Comparison of ENCODE assay signal across 18 cellular contexts in the genomic region with DNA sequence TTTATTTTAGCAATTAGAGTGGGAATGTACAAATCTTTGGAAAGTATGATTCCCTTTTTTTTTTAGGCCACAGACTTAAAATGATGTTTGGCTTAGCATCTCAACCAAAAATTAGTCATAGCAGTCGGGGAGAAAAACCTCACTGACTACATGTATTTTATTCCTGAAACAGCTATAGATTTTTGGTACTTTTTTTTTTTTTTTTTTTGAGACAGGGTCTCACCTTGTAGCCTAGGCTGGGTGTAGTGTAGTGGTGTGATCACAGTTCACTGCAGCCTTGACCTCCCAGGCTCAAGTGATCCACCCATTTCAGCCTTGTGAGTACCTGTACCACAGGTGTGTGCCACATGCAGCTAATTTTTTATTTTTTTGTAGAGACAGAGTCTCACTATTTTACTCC. TPM values are rescaled to one million over a fixed set of nuclear protein-coding genes. Genes with fewer than 3 reads are reported as not detected.
DNase-seq lines count a peak whose midpoint lies in the region; ATAC-seq and TF ChIP-seq lines count a peak whose summit lies in the region.
"Had no signal": no experiment of that assay in that cellular context is flagged by ENCODE, and none has a peak within 500 bp of the region (broad histone marks: within the 10 kb centered on the region; RNA-seq: fewer than 3 reads in every experiment).

No MANE protein-coding gene starts in this region.

- H3K27ac Mint-ChIP-seq in activated T-helper 2 cell treated with anti-CD3 and anti-CD28 coated beads, Interferon-gamma antibody, Interleukin-2, Interleukin-4, amounts not matched to agents 10 μg/mL and 5 μg/mL and 100 μg/mL, durations not matched to agents 14 hours and 24 hours and 36 hours: peak overlapping the region; percentile 86
- H3K27ac Mint-ChIP-seq: GM23338 had no signal

- H3K9me3 Mint-ChIP-seq in activated T-cell treated with anti-CD3 and anti-CD28 coated beads, Interleukin-2, amount 50 U/mL, for 4 hours: no peaks in the 10 kb centered on the region
- H3K9me3 Mint-ChIP-seq in activated T-helper 2 cell treated with anti-CD3 and anti-CD28 coated beads, Interferon-gamma antibody, Interleukin-2, Interleukin-4, amounts not matched to agents 10 μg/mL and 5 μg/mL and 100 μg/mL, durations not matched to agents 14 hours and 24 hours and 36 hours: no peaks in the 10 kb centered on the region
- H3K9me3 Mint-ChIP-seq: GM23338 had no signal

- intact Hi-C loops in activated T-helper 2 cell treated with anti-CD3 and anti-CD28 coated beads, Interferon-gamma antibody, Interleukin-2, Interleukin-4, amounts not matched to agents 10 μg/mL and 5 μg/mL and 100 μg/mL, durations not matched to agents 14 hours and 24 hours and 36 hours (cut with micrococcal nuclease): loop anchor here (5.0 kb wide), 1 partner anchor 189 kb away; no protein-coding TSS in a partner anchor

- H3K27ac ChIP-seq in gastroesophageal sphincter: no peak overlapping the region
- H3K27ac ChIP-seq: C4-2B, RWPE1 had no signal

- TF ChIP-seq CTCF in gastroesophageal sphincter (IDR thresholded peaks at IDR 0.05): no peak

- peaks cover 36% of the 10 kb centered on the region for H3K36me3 Mint-ChIP-seq in activated T-cell treated with anti-CD3 and anti-CD28 coated beads, Interleukin-2, amount 50 U/mL, for 4 hours (ENCODE audit: insufficient read depth)
- H3K36me3 Mint-ChIP-seq in activated T-helper 2 cell treated with anti-CD3 and anti-CD28 coated beads, Interferon-gamma antibody, Interleukin-2, Interleukin-4, amounts not matched to agents 10 μg/mL and 5 μg/mL and 100 μg/mL, durations not matched to agents 14 hours and 24 hours and 36 hours (ENCODE audit: low read depth): peaks cover 69% of the 10 kb centered on the region

- no peak for TF ChIP-seq POLR2A in gastroesophageal sphincter (IDR thresholded peaks at IDR 0.05)

- H3K27me3 Mint-ChIP-seq in activated T-cell treated with anti-CD3 and anti-CD28 coated beads, Interleukin-2, amount 50 U/mL, for 4 hours (ENCODE audit: low read depth): no peaks in the 10 kb centered on the region
- no peaks in the 10 kb centered on the region for H3K27me3 Mint-ChIP-seq in activated T-helper 2 cell treated with anti-CD3 and anti-CD28 coated beads, Interferon-gamma antibody, Interleukin-2, Interleukin-4, amounts not matched to agents 10 μg/mL and 5 μg/mL and 100 μg/mL, durations not matched to agents 14 hours and 24 hours and 36 hours (ENCODE audit: low read depth)

- peaks cover 31% of the 10 kb centered on the region for H3K4me1 Mint-ChIP-seq in activated T-cell treated with anti-CD3 and anti-CD28 coated beads, Interleukin-2, amount 50 U/mL, for 4 hours (ENCODE audit: low read depth)
- peaks cover 18% of the 10 kb centered on the region for H3K4me1 Mint-ChIP-seq in activated T-helper 2 cell treated with anti-CD3 and anti-CD28 coated beads, Interferon-gamma antibody, Interleukin-2, Interleukin-4, amounts not matched to agents 10 μg/mL and 5 μg/mL and 100 μg/mL, durations not matched to agents 14 hours and 24 hours and 36 hours (ENCODE audit: low read depth)
- H3K4me1 Mint-ChIP-seq: GM23338 had no signal

- TF ChIP-seq EP300 in gastroesophageal sphincter (IDR thresholded peaks at IDR 0.05): no peak

- 64 to 92% methylated on average over 1 of the region's 1 CpG for WGBS in gastroesophageal sphincter (ENCODE audit: low coverage in 1 of 2), 2 donors

- H3K4me3 Mint-ChIP-seq in activated T-cell treated with anti-CD3 and anti-CD28 coated beads, Interleukin-2, amount 50 U/mL, for 4 hours: no peak overlapping the region
- no peak overlapping the region for H3K4me3 Mint-ChIP-seq in activated T-helper 2 cell treated with anti-CD3 and anti-CD28 coated beads, Interferon-gamma antibody, Interleukin-2, Interleukin-4, amounts not matched to agents 10 μg/mL and 5 μg/mL and 100 μg/mL, durations not matched to agents 14 hours and 24 hours and 36 hours (ENCODE audit: low read depth)
- H3K4me3 Mint-ChIP-seq: GM23338 had no signal

- H3K4me3 ChIP-seq in gastroesophageal sphincter: no peak overlapping the region
- H3K4me3 ChIP-seq: GM23338 had no signal

- ATAC-seq in activated T-cell treated with anti-CD3 and anti-CD28 coated beads, Interleukin-2, amount 50 U/mL, for 4 hours: peak; percentile 57 to 59
- peak; percentile 32 for ATAC-seq in stimulated activated naive CD8-positive, alpha-beta T cell treated with anti-CD3 and anti-CD28 coated beads, Interleukin-15, Interleukin-2, amounts not matched to agents 100 U/mL and 50 U/mL, for 24 hours
- no peak for ATAC-seq in gastroesophageal sphincter
- ATAC-seq: GM23338 had no signal

- no peak for DNase-seq in activated T-cell treated with anti-CD3 and anti-CD28 coated beads, Interleukin-2, amount 50 U/mL, for 4 hours
- no peak for DNase-seq in activated T-cell treated with anti-CD3 and anti-CD28 coated beads for 4 hours
- DNase-seq in activated T-cell treated with anti-CD3 and anti-CD28 coated beads, Interleukin-2, amount 50 U/mL, for 48 hours: peak; percentile 34 to 37
- DNase-seq in activated T-helper 2 cell treated with anti-CD3 and anti-CD28 coated beads, Interferon-gamma antibody, Interleukin-2, Interleukin-4, amounts not matched to agents 10 μg/mL and 5 μg/mL and 100 μg/mL, durations not matched to agents 14 hours and 24 hours and 36 hours (ENCODE audit: low spot score): no peak
- DNase-seq in stimulated activated naive CD8-positive, alpha-beta T cell treated with anti-CD3 and anti-CD28 coated beads, Interleukin-15, Interleukin-2, amounts not matched to agents 100 U/mL and 50 U/mL, for 24 hours: no peak
- no peak for DNase-seq in NK-92 treated with Interleukin-12 subunit alpha and Interleukin-12 subunit beta, amount 100 ng/mL, for 24 hours (lab: John Stamatoyannopoulos, UW)
- DNase-seq: ACHN, HCEC 1CT, IMR-90, NCI-H1417, NCI-H187, NCI-H2107, NCI-H510A, NCI-H748 treated with DMSO at 0.1 percent for 48 hours had no signal

- peaks cover 4 to 97% of the 10 kb centered on the region in 2 donors for H3K36me3 ChIP-seq in gastroesophageal sphincter

- no peaks in the 10 kb centered on the region for H3K4me1 ChIP-seq in gastroesophageal sphincter

- H3K27me3 ChIP-seq in gastroesophageal sphincter: no peaks in the 10 kb centered on the region

- no peaks in the 10 kb centered on the region for H3K9me3 ChIP-seq in gastroesophageal sphincter

RNA-seq across cellular contexts. Expression of a gene that starts 23.4 kb away (rescaled TPM):
- 10 to 100 TPM; 21.9 to 25.8 (median 24.2) TPM for total RNA-seq in activated T-cell treated with anti-CD3 and anti-CD28 coated beads, Interleukin-2, amount 50 U/mL, for 4 hours
- total RNA-seq in activated T-helper 2 cell treated with anti-CD3 and anti-CD28 coated beads, Interferon-gamma antibody, Interleukin-2, Interleukin-4, amounts not matched to agents 10 μg/mL and 5 μg/mL and 100 μg/mL, durations not matched to agents 14 hours and 24 hours and 36 hours: 32.7 TPM in 2 replicates
- 10 to 100 TPM in 1 of 4 donors, 1 to 10 TPM in 3; 5.6 to 10.6 (median 6.6) TPM for total RNA-seq in gastroesophageal sphincter

RNA-seq across cellular contexts. Expression of a gene that starts 48.2 kb away (rescaled TPM):
- 10 to 100 TPM; 45.3 to 50.1 (median 49.6) TPM for total RNA-seq in activated T-cell treated with anti-CD3 and anti-CD28 coated beads, Interleukin-2, amount 50 U/mL, for 4 hours
- total RNA-seq in activated T-helper 2 cell treated with anti-CD3 and anti-CD28 coated beads, Interferon-gamma antibody, Interleukin-2, Interleukin-4, amounts not matched to agents 10 μg/mL and 5 μg/mL and 100 μg/mL, durations not matched to agents 14 hours and 24 hours and 36 hours: 65.9 and 70.1 TPM in 2 replicates
- 10 to 100 TPM; 19.2 to 36.3 (median 27.6) TPM for total RNA-seq in gastroesophageal sphincter

RNA-seq across cellular contexts. Expression of a gene that starts 48.4 kb away (rescaled TPM):
- 1 to 10 TPM; 6.5 to 9.6 (median 8.0) TPM for total RNA-seq in activated T-cell treated with anti-CD3 and anti-CD28 coated beads, Interleukin-2, amount 50 U/mL, for 4 hours
- 8.2 and 9.3 TPM in 2 replicates for total RNA-seq in activated T-helper 2 cell treated with anti-CD3 and anti-CD28 coated beads, Interferon-gamma antibody, Interleukin-2, Interleukin-4, amounts not matched to agents 10 μg/mL and 5 μg/mL and 100 μg/mL, durations not matched to agents 14 hours and 24 hours and 36 hours
- 10 to 100 TPM in 2 of 4 donors, 1 to 10 TPM in 2; 3.6 to 17.1 (median 10.0) TPM for total RNA-seq in gastroesophageal sphincter

Comparison
In these comparisons a context has a peak if more than half of its experiments do, and no peak if none do; other contexts are left out.
1. DNase-seq: peak in activated T-cell treated with anti-CD3 and anti-CD28 coated beads, Interleukin-2, amount 50 U/mL, for 48 hours (2 of 2); none in activated T-cell treated with anti-CD3 and anti-CD28 coated beads, Interleukin-2, amount 50 U/mL, for 4 hours (single experiment), activated T-cell treated with anti-CD3 and anti-CD28 coated beads for 4 hours (single experiment), activated T-helper 2 cell treated with anti-CD3 and anti-CD28 coated beads, Interferon-gamma antibody, Interleukin-2, Interleukin-4, amounts not matched to agents 10 μg/mL and 5 μg/mL and 100 μg/mL, durations not matched to agents 14 hours and 24 hours and 36 hours (single experiment), stimulated activated naive CD8-positive, alpha-beta T cell treated with anti-CD3 and anti-CD28 coated beads, Interleukin-15, Interleukin-2, amounts not matched to agents 100 U/mL and 50 U/mL, for 24 hours (single experiment) and NK-92 treated with Interleukin-12 subunit alpha and Interleukin-12 subunit beta, amount 100 ng/mL, for 24 hours (single experiment).